In genomic region chr22:32307055-32307454, GRCh38 we compare ENCODE assay signal across 10 cellular contexts. TPM values are rescaled to one million over a fixed set of nuclear protein-coding genes. Genes with fewer than 3 reads are reported as not detected.
"Had no signal": no experiment of that assay in that cellular context is flagged by ENCODE, and none has a peak within 500 bp of the region (broad histone marks: within the 10 kb centered on the region; RNA-seq: fewer than 3 reads in every experiment).

No MANE protein-coding gene starts in this region.

- H3K27ac ChIP-seq: HL-60 had no signal

- H3K4me3 Mint-ChIP-seq: IgD-negative memory B cell had no signal

- FAIRE-seq: HepG2, HTR-8/SVneo, K562 had no signal

- DNase-seq: IMR-90, KBM-7, KG1 had no signal

- H3K27ac Mint-ChIP-seq: IgD-negative memory B cell had no signal

- H3K9me3 Mint-ChIP-seq: IgD-negative memory B cell had no signal

- H3K4me1 Mint-ChIP-seq: IgD-negative memory B cell had no signal

- ATAC-seq: HepG2, K562 had no signal

- H3K4me3 ChIP-seq: K562 had no signal

RNA-seq across cellular contexts. Expression of gene RFPL3, which starts 50.6 kb away (rescaled TPM):
- total RNA-seq: HepG2, HT-29, HT1080, IMR-90, K562 had no signal
- polyA plus RNA-seq: HepG2, IgD-negative memory B cell, IMR-90, K562 had no signal

RNA-seq across cellular contexts. Expression of gene SLC5A4, which starts 51.9 kb away (rescaled TPM):
- total RNA-seq: HepG2, HT-29, K562 had no signal
- polyA plus RNA-seq: HepG2, IgD-negative memory B cell, K562 had no signal
